18 cellular contexts compared by ENCODE assay signal in genomic region chr22:19357270-19358105, GRCh38.
DNase-seq lines count a peak whose midpoint lies in the region; TF ChIP-seq lines count a peak whose summit lies in the region.
"Had no signal": no experiment of that assay in that cellular context is flagged by ENCODE, and none has a peak within 500 bp of the region (broad histone marks: within the 10 kb centered on the region; RNA-seq: fewer than 3 reads in every experiment).

No MANE protein-coding gene starts in this region.

- no peak overlapping the region for H3K4me2 ChIP-seq in smooth muscle cell
- no peak overlapping the region for H3K4me2 ChIP-seq in MM.1S (ENCODE audit: low read depth, low read length)

- no peak overlapping the region for H3K4me3 ChIP-seq in BJ (ENCODE audit: low read depth, low read length)
- no peak overlapping the region for H3K4me3 ChIP-seq in foreskin fibroblast (ENCODE audit: low read depth in 1 of 2, low read length in 2 of 2)
- H3K4me3 ChIP-seq in smooth muscle cell: no peak overlapping the region
- H3K4me3 ChIP-seq in MM.1S (ENCODE audit: low read length): no peak overlapping the region
- H3K4me3 ChIP-seq: dorsolateral prefrontal cortex, heart right ventricle, right atrium auricular region, uterus had no signal

- CTCF ChIA-PET in BJ (lab: Yijun Ruan, JAX): interaction anchor here (1.1 kb wide), 1 partner anchor 178 kb away, joined by 3 read pairs; no protein-coding TSS in a partner anchor

- H3F3A ChIP-seq in smooth muscle cell (ENCODE audit: low read depth) (no peaks in the 10 kb centered on the region), MM.1S (ENCODE audit: insufficient read depth, low read length) (no peaks in the 10 kb centered on the region)

- POLR2A ChIA-PET in BJ (lab: Charles Lee): no interaction called here

- no peaks in the 10 kb centered on the region for H4K20me1 ChIP-seq in smooth muscle cell (ENCODE audit: low read depth)
- no peaks in the 10 kb centered on the region for H4K20me1 ChIP-seq in MM.1S (ENCODE audit: insufficient read depth, low read length)

- no peak for TF ChIP-seq CTCF in BJ (IDR thresholded peaks at IDR 0.05; ENCODE audit: insufficient read depth, low read depth, low read length)
- no peak for TF ChIP-seq CTCF in foreskin fibroblast (IDR thresholded peaks at IDR 0.05; ENCODE audit: low read depth, low read length)
- TF ChIP-seq CTCF in smooth muscle cell (IDR thresholded peaks at IDR 0.05; ENCODE audit: borderline replicate concordance, insufficient read depth, poor library complexity, severe bottlenecking): no peak
- TF ChIP-seq CTCF in MM.1S (IDR thresholded peaks at IDR 0.05; ENCODE audit: low read length): no peak

- H3K27me3 ChIP-seq in BJ (ENCODE audit: control insufficient read depth, insufficient read depth, low read length) (no peaks in the 10 kb centered on the region), smooth muscle cell (ENCODE audit: low read depth) (no peaks in the 10 kb centered on the region), MM.1S (replicated peaks; ENCODE audit: insufficient read depth, low read length) (no peaks in the 10 kb centered on the region)
- H3K27me3 ChIP-seq: BE2C, dorsolateral prefrontal cortex, heart right ventricle, right atrium auricular region, uterus had no signal

- no peaks in the 10 kb centered on the region for H3K9me2 ChIP-seq in MM.1S (replicated peaks; ENCODE audit: insufficient read depth, low read length)

- H3K36me3 ChIP-seq in BJ (ENCODE audit: control insufficient read depth, insufficient read depth, low read length): peaks cover 62% of the 10 kb centered on the region
- H3K36me3 ChIP-seq in smooth muscle cell (ENCODE audit: low read depth): peaks cover 7% of the 10 kb centered on the region
- peaks cover 6% of the 10 kb centered on the region; the same call in 1 of the 2 replicates for H3K36me3 ChIP-seq in MM.1S (replicated peaks; ENCODE audit: insufficient read depth, low read length)
- H3K36me3 ChIP-seq: uterus had no signal

- H3K27ac ChIP-seq in smooth muscle cell (ENCODE audit: low read depth) (peak overlapping the region; percentile 63), MM.1S (ENCODE audit: low read length) (no peak overlapping the region)
- H3K27ac ChIP-seq: heart right ventricle, right atrium auricular region, uterus had no signal

- no peaks in the 10 kb centered on the region for H3K9me3 ChIP-seq in smooth muscle cell (replicated peaks; ENCODE audit: low read depth)
- no peaks in the 10 kb centered on the region for H3K9me3 ChIP-seq in MM.1S (replicated peaks; ENCODE audit: insufficient read depth, low read length)
- H3K9me3 ChIP-seq: BE2C, heart right ventricle, right atrium auricular region, uterus had no signal

- no peaks in the 10 kb centered on the region for H3K79me2 ChIP-seq in smooth muscle cell (ENCODE audit: low read depth)
- H3K79me2 ChIP-seq in MM.1S (ENCODE audit: low read length): no peaks in the 10 kb centered on the region

- H2AFZ ChIP-seq in smooth muscle cell (ENCODE audit: low read depth) (no peak overlapping the region), MM.1S (ENCODE audit: low read length) (no peak overlapping the region)

- peak; percentile 1 for DNase-seq in BJ (ENCODE audit: low read depth)
- DNase-seq in M059J (ENCODE audit: low read depth): peak; percentile 51
- peak; percentile 15 to 23 for DNase-seq in foreskin fibroblast
- DNase-seq in smooth muscle cell (lab: John Stamatoyannopoulos, UW; ENCODE audit: unreplicated experiment): no peak
- no peak for DNase-seq in hepatic stellate cell (ENCODE audit: low spot score)
- no peak for DNase-seq in activated CD4-positive, CD25-positive, alpha-beta regulatory T cell (lab: John Stamatoyannopoulos, UW)
- DNase-seq in NCI-H1048 (lab: John Stamatoyannopoulos, UW): no peak
- no peak for DNase-seq in MM.1S
- DNase-seq: activated CD4-positive, alpha-beta memory T cell treated with anti-CD3 and anti-CD28 coated beads, Interleukin-2, amount 10 ng/mL, durations not matched to agents 7 days and 5 days; BE2C; DMS153; dorsolateral prefrontal cortex; heart right ventricle; NCI-H187 treated with DMSO at 0.1 percent for 48 hours; NCI-H446 treated with DMSO at 0.1 percent for 48 hours; T-cell; uterus had no signal

- H3K4me1 ChIP-seq in smooth muscle cell (ENCODE audit: low read depth) (no peaks in the 10 kb centered on the region), MM.1S (ENCODE audit: low read length) (no peaks in the 10 kb centered on the region)
- H3K4me1 ChIP-seq: BE2C, heart right ventricle, right atrium auricular region, uterus had no signal

- WGBS in smooth muscle cell (ENCODE audit: low lambda C conversion rate): 85% methylated on average over 14 of the region's 14 CpGs

- H3K9ac ChIP-seq in smooth muscle cell (ENCODE audit: low read depth) (peak overlapping the region; percentile 41), MM.1S (ENCODE audit: low read length) (no peak overlapping the region)

Comparison
In these comparisons a context has a peak if more than half of its experiments do, and no peak if none do; other contexts are left out.
1. DNase-seq: peak in BJ (single experiment), M059J (single experiment) and foreskin fibroblast (2 of 2); none in smooth muscle cell (single experiment), hepatic stellate cell (single experiment), activated CD4-positive, CD25-positive, alpha-beta regulatory T cell (0 of 4), NCI-H1048 (single experiment) and MM.1S (single experiment).